9 cellular contexts compared by ENCODE assay signal in the genomic region with DNA sequence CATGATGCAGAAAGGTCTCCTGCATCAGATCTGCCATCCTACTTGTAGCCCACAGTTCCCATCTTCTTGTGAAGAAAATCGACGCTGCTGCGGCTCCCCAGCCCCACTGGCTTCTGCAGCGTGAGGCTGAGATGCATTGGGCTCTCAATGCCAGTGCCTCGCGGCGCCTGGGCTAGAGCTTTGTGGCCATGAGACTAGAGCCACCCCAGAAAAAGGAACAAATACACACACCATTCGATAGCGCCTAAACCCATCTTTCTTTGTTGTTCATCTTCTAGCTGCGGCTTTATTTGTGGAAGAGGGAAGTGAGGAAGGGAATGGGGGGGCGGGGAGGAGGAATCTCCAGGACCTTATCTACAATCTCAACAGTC. TPM values are rescaled to one million over a fixed set of nuclear protein-coding genes. Genes with fewer than 3 reads are reported as not detected.
DNase-seq lines count a peak whose midpoint lies in the region; ATAC-seq lines count a peak whose summit lies in the region.
"Had no signal": no experiment of that assay in that cellular context is flagged by ENCODE, and none has a peak within 500 bp of the region (broad histone marks: within the 10 kb centered on the region; RNA-seq: fewer than 3 reads in every experiment).

No MANE protein-coding gene starts in this region.

- no peak overlapping the region for H3K4me3 ChIP-seq in mucosa of stomach (ENCODE audit: low read length)

- H3K9me3 Mint-ChIP-seq in effector memory CD8-positive, alpha-beta T cell, result peaks cover 0 to 4% of the 10 kb centered on the region in 2 donors
- H3K9me3 Mint-ChIP-seq in activated CD4-positive, alpha-beta memory T cell treated with anti-CD3 and anti-CD28 coated beads, Interleukin-2, amount 10 ng/mL, durations not matched to agents 7 days and 5 days, result no peaks in the 10 kb centered on the region

- CTCF ChIA-PET in activated CD4-positive, alpha-beta memory T cell treated with anti-CD3 and anti-CD28 coated beads, Interleukin-2, amount 10 ng/mL, durations not matched to agents 7 days and 5 days (lab: Charles Lee), result no interaction called here

- H3K27me3 Mint-ChIP-seq in effector memory CD8-positive, alpha-beta T cell, result peaks cover 0 to 20% of the 10 kb centered on the region in 2 donors
- H3K27me3 Mint-ChIP-seq in activated CD4-positive, alpha-beta memory T cell treated with anti-CD3 and anti-CD28 coated beads, Interleukin-2, amount 10 ng/mL, durations not matched to agents 7 days and 5 days, result peaks cover 24% of the 10 kb centered on the region

- H3K36me3 ChIP-seq in mucosa of stomach (ENCODE audit: control insufficient read depth, insufficient read depth, low read length), result no peaks in the 10 kb centered on the region

- POLR2A ChIA-PET in activated CD4-positive, alpha-beta memory T cell treated with anti-CD3 and anti-CD28 coated beads, Interleukin-2, amount 10 ng/mL, durations not matched to agents 7 days and 5 days (lab: Charles Lee), result no interaction called here

- H3K36me3 Mint-ChIP-seq in effector memory CD8-positive, alpha-beta T cell (ENCODE audit: insufficient read depth), result no peaks in the 10 kb centered on the region
- no peaks in the 10 kb centered on the region for H3K36me3 Mint-ChIP-seq in activated CD4-positive, alpha-beta memory T cell treated with anti-CD3 and anti-CD28 coated beads, Interleukin-2, amount 10 ng/mL, durations not matched to agents 7 days and 5 days (ENCODE audit: low read depth)

- peaks cover 8% of the 10 kb centered on the region for H3K4me1 ChIP-seq in mucosa of stomach (ENCODE audit: control insufficient read depth, insufficient read depth, low read length)

- peaks cover 43% of the 10 kb centered on the region for H3K27me3 ChIP-seq in mucosa of stomach (ENCODE audit: control insufficient read depth, insufficient read depth, low read length)

- no peak overlapping the region for H3K27ac Mint-ChIP-seq in effector memory CD8-positive, alpha-beta T cell
- H3K27ac Mint-ChIP-seq in activated CD4-positive, alpha-beta memory T cell treated with anti-CD3 and anti-CD28 coated beads, Interleukin-2, amount 10 ng/mL, durations not matched to agents 7 days and 5 days, result no peak overlapping the region

- H3K4me1 Mint-ChIP-seq in effector memory CD8-positive, alpha-beta T cell (ENCODE audit: low read depth in 2 of 2), result no peaks in the 10 kb centered on the region
- H3K4me1 Mint-ChIP-seq in activated CD4-positive, alpha-beta memory T cell treated with anti-CD3 and anti-CD28 coated beads, Interleukin-2, amount 10 ng/mL, durations not matched to agents 7 days and 5 days, result peaks cover 2% of the 10 kb centered on the region

- no peak for ATAC-seq in GM21390 (IDR thresholded peaks at IDR 0.05; ENCODE audit: unreplicated experiment)
- no peak for ATAC-seq in effector memory CD8-positive, alpha-beta T cell (replicated peaks)

- H3K9me3 ChIP-seq in mucosa of stomach (ENCODE audit: control insufficient read depth, low read length), result no peaks in the 10 kb centered on the region

- peak overlapping the region; percentile 41 for H3K9ac ChIP-seq in mucosa of stomach (ENCODE audit: low read length)

- no peak overlapping the region for H3K4me3 Mint-ChIP-seq in effector memory CD8-positive, alpha-beta T cell
- no peak overlapping the region for H3K4me3 Mint-ChIP-seq in activated CD4-positive, alpha-beta memory T cell treated with anti-CD3 and anti-CD28 coated beads, Interleukin-2, amount 10 ng/mL, durations not matched to agents 7 days and 5 days

- DNase-seq in Daoy (ENCODE audit: low read depth) (peak; percentile 43), NCI-H1092 treated with DMSO at 0.1 percent for 48 hours (lab: John Stamatoyannopoulos, UW) (peak; percentile 94), cerebellar cortex (ENCODE audit: low spot score) (peak; percentile 80), NOMO-1 treated with dmso at 0.1 percent for 144 hours (lab: John Stamatoyannopoulos, UW; ENCODE audit: unreplicated experiment) (no peak)
- no peak for DNase-seq in effector memory CD8-positive, alpha-beta T cell
- no peak for DNase-seq in activated CD4-positive, alpha-beta memory T cell treated with anti-CD3 and anti-CD28 coated beads, Interleukin-2, amount 10 ng/mL, durations not matched to agents 7 days and 5 days

RNA-seq across cellular contexts. Expression of gene NOL4, which starts 2.7 kb away (rescaled TPM):
- total RNA-seq in Daoy (2014; rRNA removed; shearing (Covaris generic)), result 0.68 and 1.9 TPM in 2 replicates
- total RNA-seq in activated CD4-positive, alpha-beta memory T cell treated with anti-CD3 and anti-CD28 coated beads, Interleukin-2, amount 10 ng/mL, durations not matched to agents 7 days and 5 days, result not detected
- total RNA-seq: activated CD8-positive, alpha-beta memory T cell treated with anti-CD3 and anti-CD28 coated beads for 36 hours had no signal

Comparison
In these comparisons a context has a peak if more than half of its experiments do, and no peak if none do; other contexts are left out.
1. DNase-seq: peak in Daoy (single experiment), NCI-H1092 treated with DMSO at 0.1 percent for 48 hours (single experiment) and cerebellar cortex (single experiment); none in NOMO-1 treated with dmso at 0.1 percent for 144 hours (single experiment), effector memory CD8-positive, alpha-beta T cell (0 of 3) and activated CD4-positive, alpha-beta memory T cell treated with anti-CD3 and anti-CD28 coated beads, Interleukin-2, amount 10 ng/mL, durations not matched to agents 7 days and 5 days (single experiment).